ENCODE assay signal across 1 cellular context in the genomic region with DNA sequence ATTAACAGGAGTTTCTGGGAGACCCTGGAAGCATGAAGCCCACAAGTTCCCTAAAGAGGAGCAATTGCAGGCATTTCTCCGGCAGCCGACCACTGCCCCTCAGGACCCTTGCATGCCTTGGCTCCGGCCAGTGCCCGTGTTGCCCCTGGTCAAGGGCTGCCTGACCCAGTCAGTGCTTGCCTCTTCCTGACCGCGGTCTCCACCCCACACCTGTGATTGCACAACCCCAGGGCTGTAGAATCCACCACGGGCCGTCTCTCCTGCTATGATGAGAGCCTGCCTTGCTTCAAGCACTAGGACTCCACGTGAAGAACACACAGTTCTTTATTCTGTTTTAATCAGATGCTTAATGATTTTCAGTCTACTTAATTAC.
A peak's percentile ranks its signal among the peaks of the same experiment; 100 is the strongest.
TF ChIP-seq lines count a peak whose summit lies in the region.

No MANE protein-coding gene starts in this region.

TF ChIP-seq in HepG2, 621 proteins besides CTCF, POLR2A, EP300 and RAD21:
- TF ChIP-seq, protein P1, sequence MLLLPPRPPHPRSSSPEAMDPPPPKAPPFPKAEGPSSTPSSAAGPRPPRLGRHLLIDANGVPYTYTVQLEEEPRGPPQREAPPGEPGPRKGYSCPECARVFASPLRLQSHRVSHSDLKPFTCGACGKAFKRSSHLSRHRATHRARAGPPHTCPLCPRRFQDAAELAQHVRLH (CRISPR knock-in tag; IDR thresholded peaks at IDR 0.05; ENCODE audit: borderline replicate concordance, low read depth) = no peak
- peak; percentile 71 for TF ChIP-seq CEBPB (IDR thresholded peaks at IDR 0.05; ENCODE audit: borderline replicate concordance, low read depth, low read length)
- TF ChIP-seq, protein P2, sequence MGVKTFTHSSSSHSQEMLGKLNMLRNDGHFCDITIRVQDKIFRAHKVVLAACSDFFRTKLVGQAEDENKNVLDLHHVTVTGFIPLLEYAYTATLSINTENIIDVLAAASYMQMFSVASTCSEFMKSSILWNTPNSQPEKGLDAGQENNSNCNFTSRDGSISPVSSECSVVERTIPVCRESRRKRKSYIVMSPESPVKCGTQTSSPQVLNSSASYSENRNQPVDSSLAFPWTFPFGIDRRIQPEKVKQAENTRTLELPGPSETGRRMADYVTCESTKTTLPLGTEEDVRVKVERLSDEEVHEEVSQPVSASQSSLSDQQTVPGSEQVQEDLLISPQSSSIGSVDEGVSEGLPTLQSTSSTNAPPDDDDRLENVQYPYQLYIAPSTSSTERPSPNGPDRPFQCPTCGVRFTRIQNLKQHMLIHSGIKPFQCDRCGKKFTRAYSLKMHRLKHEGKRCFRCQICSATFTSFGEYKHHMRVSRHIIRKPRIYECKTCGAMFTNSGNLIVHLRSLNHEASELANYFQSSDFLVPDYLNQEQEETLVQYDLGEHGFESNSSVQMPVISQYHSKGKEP (CRISPR knock-in tag; IDR thresholded peaks at IDR 0.05) = no peak
